Comparison of ENCODE assay signal across 25 cellular contexts in the genomic region with DNA sequence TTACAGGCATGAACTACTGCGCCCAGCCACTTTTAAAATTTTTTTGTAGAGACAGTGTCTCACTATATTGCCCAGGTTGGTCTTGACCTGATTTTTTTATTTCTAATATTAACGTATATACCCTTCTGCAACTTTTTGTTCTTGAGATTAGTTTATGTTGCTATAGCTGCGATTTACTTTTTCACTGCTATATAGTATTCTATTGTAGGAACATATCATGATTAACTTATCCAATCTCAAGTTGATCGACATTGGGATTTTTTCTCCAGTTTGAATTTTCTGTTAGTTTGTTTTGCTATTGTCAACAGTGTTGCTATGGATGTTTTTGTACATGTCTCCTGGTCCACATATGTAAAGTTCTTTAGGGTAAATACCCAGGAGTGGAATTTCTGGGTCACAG. TPM values are rescaled to one million over a fixed set of nuclear protein-coding genes. Genes with fewer than 3 reads are reported as not detected.
DNase-seq lines count a peak whose midpoint lies in the region; ATAC-seq and TF ChIP-seq lines count a peak whose summit lies in the region.
"Had no signal": no experiment of that assay in that cellular context is flagged by ENCODE, and none has a peak within 500 bp of the region (broad histone marks: within the 10 kb centered on the region; RNA-seq: fewer than 3 reads in every experiment).

No MANE protein-coding gene starts in this region.

- TF ChIP-seq CTCF in RWPE2 (IDR thresholded peaks at IDR 0.05; ENCODE audit: poor library complexity, severe bottlenecking) (no peak), osteocyte (IDR thresholded peaks at IDR 0.05) (no peak)

- H3K36me3 ChIP-seq in RWPE2 (ENCODE audit: low read depth): peaks cover 13% of the 10 kb centered on the region
- no peaks in the 10 kb centered on the region for H3K36me3 ChIP-seq in effector memory CD4-positive, alpha-beta T cell (ENCODE audit: control insufficient read depth, insufficient read depth, low read length)
- H3K36me3 ChIP-seq in SJCRH30: 0 out of 2 replicates have a peak, but pooled peaks cover 4% of the 10 kb centered on the region

- no peak for DNase-seq in activated naive CD4-positive, alpha-beta T cell treated with anti-CD3 and anti-CD28 coated beads, Interleukin-2, amount 10 ng/mL, durations not matched to agents 7 days and 5 days
- no peak for DNase-seq in activated naive CD4-positive, alpha-beta T cell treated with Interleukin-2 at 50 U/mL for 16 hours
- no peak for DNase-seq in RWPE2 (ENCODE audit: low spot score)
- no peak for DNase-seq in effector memory CD4-positive, alpha-beta T cell
- DNase-seq in osteocyte (ENCODE audit: extremely low spot score, unreplicated experiment): no peak
- no peak for DNase-seq in COLO668 (lab: John Stamatoyannopoulos, UW; ENCODE audit: unreplicated experiment)
- DNase-seq in NCI-H748 (lab: John Stamatoyannopoulos, UW; ENCODE audit: unreplicated experiment): no peak
- no peak for DNase-seq in SJCRH30
- DNase-seq: activated CD4-positive, alpha-beta T cell treated with anti-CD3 and anti-CD28 coated beads, Interleukin-2, amount 50 U/mL, for 48 hours; body of pancreas; DMS 273 treated with DMSO at 0.1 percent for 48 hours; effector CD4-positive, alpha-beta T cell; foreskin fibroblast; heart left ventricle; HFFc6; mesendoderm; NCI-H1436; NCI-H446; right cardiac atrium; stimulated activated CD4-positive, alpha-beta T cell treated with anti-CD3 and anti-CD28 coated beads, Interleukin-12 subunit alpha, Interleukin-12 subunit beta, amount 100 ng/mL, for 4 hours; stimulated activated CD4-positive, alpha-beta T cell treated with anti-CD3 and anti-CD28 coated beads, Interleukin-4, amount 100 ng/mL, for 24 hours; T1000 had no signal

- no peaks in the 10 kb centered on the region for H3K9me3 ChIP-seq in RWPE2 (ENCODE audit: severe bottlenecking)
- no peaks in the 10 kb centered on the region for H3K9me3 ChIP-seq in effector memory CD4-positive, alpha-beta T cell (ENCODE audit: control insufficient read depth, low read length)
- H3K9me3 ChIP-seq in SJCRH30 (replicated peaks): no peaks in the 10 kb centered on the region
- H3K9me3 ChIP-seq: BLaER1, body of pancreas, heart left ventricle had no signal

- CTCF ChIA-PET in activated naive CD4-positive, alpha-beta T cell treated with anti-CD3 and anti-CD28 coated beads, Interleukin-2, amount 10 ng/mL, durations not matched to agents 7 days and 5 days (lab: Charles Lee): interaction anchor here (1.6 kb wide), 1 partner anchor 38 kb away, joined by 5 read pairs; no protein-coding TSS in a partner anchor

- H3K4me1 Mint-ChIP-seq in activated naive CD4-positive, alpha-beta T cell treated with anti-CD3 and anti-CD28 coated beads, Interleukin-2, amount 10 ng/mL, durations not matched to agents 7 days and 5 days: peaks cover 41% of the 10 kb centered on the region
- H3K4me1 Mint-ChIP-seq in osteocyte (ENCODE audit: unreplicated experiment): peaks cover 20% of the 10 kb centered on the region

- H3K9me3 Mint-ChIP-seq in activated naive CD4-positive, alpha-beta T cell treated with anti-CD3 and anti-CD28 coated beads, Interleukin-2, amount 10 ng/mL, durations not matched to agents 7 days and 5 days: no peaks in the 10 kb centered on the region
- no peaks in the 10 kb centered on the region for H3K9me3 Mint-ChIP-seq in osteocyte (ENCODE audit: unreplicated experiment)
- H3K9me3 Mint-ChIP-seq: HFFc6 had no signal

- H3K27me3 ChIP-seq in RWPE2 (ENCODE audit: insufficient read depth, poor library complexity, severe bottlenecking) (no peaks in the 10 kb centered on the region), SJCRH30 (no peaks in the 10 kb centered on the region)
- H3K27me3 ChIP-seq in effector memory CD4-positive, alpha-beta T cell (replicated peaks; ENCODE audit: control insufficient read depth, insufficient read depth, low read length, poor library complexity, severe bottlenecking): no peaks in the 10 kb centered on the region
- H3K27me3 ChIP-seq: BLaER1, body of pancreas, heart left ventricle had no signal

- H3K36me3 Mint-ChIP-seq in activated naive CD4-positive, alpha-beta T cell treated with anti-CD3 and anti-CD28 coated beads, Interleukin-2, amount 10 ng/mL, durations not matched to agents 7 days and 5 days: peaks cover 21% of the 10 kb centered on the region
- H3K36me3 Mint-ChIP-seq in osteocyte (ENCODE audit: unreplicated experiment): peaks cover 5% of the 10 kb centered on the region

- H3K27ac Mint-ChIP-seq in activated naive CD4-positive, alpha-beta T cell treated with anti-CD3 and anti-CD28 coated beads, Interleukin-2, amount 10 ng/mL, durations not matched to agents 7 days and 5 days: peak overlapping the region; percentile 73
- H3K27ac Mint-ChIP-seq in osteocyte (ENCODE audit: unreplicated experiment): peak overlapping the region; percentile 66
- H3K27ac Mint-ChIP-seq: HFFc6 had no signal

- H3K4me3 ChIP-seq in RWPE2 (ENCODE audit: severe bottlenecking) (no peak overlapping the region), SJCRH30 (no peak overlapping the region)
- no peak overlapping the region for H3K4me3 ChIP-seq in effector memory CD4-positive, alpha-beta T cell (ENCODE audit: insufficient read depth, low read depth, low read length, poor library complexity, severe bottlenecking)
- H3K4me3 ChIP-seq: BLaER1, body of pancreas, heart left ventricle had no signal

- H3K4me1 ChIP-seq in RWPE2 (ENCODE audit: insufficient read depth, poor library complexity, severe bottlenecking) (peaks cover 4% of the 10 kb centered on the region), SJCRH30 (no peaks in the 10 kb centered on the region; the same call in 1 of the 2 replicates)
- peaks cover 18% of the 10 kb centered on the region for H3K4me1 ChIP-seq in effector memory CD4-positive, alpha-beta T cell (ENCODE audit: control insufficient read depth, insufficient read depth, low read length, poor library complexity, severe bottlenecking)
- H3K4me1 ChIP-seq: parathyroid adenoma had no signal

- ATAC-seq in RWPE2 (ENCODE audit: low read depth): no peak
- ATAC-seq: heart left ventricle had no signal

- no peak overlapping the region for H3K4me3 Mint-ChIP-seq in activated naive CD4-positive, alpha-beta T cell treated with anti-CD3 and anti-CD28 coated beads, Interleukin-2, amount 10 ng/mL, durations not matched to agents 7 days and 5 days
- H3K4me3 Mint-ChIP-seq in osteocyte (ENCODE audit: unreplicated experiment): no peak overlapping the region
- H3K4me3 Mint-ChIP-seq: HFFc6 had no signal

- H3K27ac ChIP-seq in RWPE2 (ENCODE audit: poor library complexity, severe bottlenecking) (peak overlapping the region; percentile 45), SJCRH30 (no peak overlapping the region)
- H3K27ac ChIP-seq in effector memory CD4-positive, alpha-beta T cell (ENCODE audit: insufficient read depth, low read length, poor library complexity, severe bottlenecking): peak overlapping the region; percentile 11
- H3K27ac ChIP-seq: BLaER1, KMS-11, parathyroid adenoma had no signal

- no peaks in the 10 kb centered on the region for H3K27me3 Mint-ChIP-seq in activated naive CD4-positive, alpha-beta T cell treated with anti-CD3 and anti-CD28 coated beads, Interleukin-2, amount 10 ng/mL, durations not matched to agents 7 days and 5 days
- H3K27me3 Mint-ChIP-seq in osteocyte (ENCODE audit: unreplicated experiment): no peaks in the 10 kb centered on the region

RNA-seq across cellular contexts. Expression of gene WASF2, which starts 35.4 kb away (rescaled TPM):
- total RNA-seq in osteocyte: 187 and 189 TPM in 2 replicates
- total RNA-seq in SJCRH30 (2014; rRNA removed; shearing (Covaris generic)): 38.2 and 43.6 TPM in 2 replicates
